ENCODE assay signal across 22 cellular contexts in the genomic region with DNA sequence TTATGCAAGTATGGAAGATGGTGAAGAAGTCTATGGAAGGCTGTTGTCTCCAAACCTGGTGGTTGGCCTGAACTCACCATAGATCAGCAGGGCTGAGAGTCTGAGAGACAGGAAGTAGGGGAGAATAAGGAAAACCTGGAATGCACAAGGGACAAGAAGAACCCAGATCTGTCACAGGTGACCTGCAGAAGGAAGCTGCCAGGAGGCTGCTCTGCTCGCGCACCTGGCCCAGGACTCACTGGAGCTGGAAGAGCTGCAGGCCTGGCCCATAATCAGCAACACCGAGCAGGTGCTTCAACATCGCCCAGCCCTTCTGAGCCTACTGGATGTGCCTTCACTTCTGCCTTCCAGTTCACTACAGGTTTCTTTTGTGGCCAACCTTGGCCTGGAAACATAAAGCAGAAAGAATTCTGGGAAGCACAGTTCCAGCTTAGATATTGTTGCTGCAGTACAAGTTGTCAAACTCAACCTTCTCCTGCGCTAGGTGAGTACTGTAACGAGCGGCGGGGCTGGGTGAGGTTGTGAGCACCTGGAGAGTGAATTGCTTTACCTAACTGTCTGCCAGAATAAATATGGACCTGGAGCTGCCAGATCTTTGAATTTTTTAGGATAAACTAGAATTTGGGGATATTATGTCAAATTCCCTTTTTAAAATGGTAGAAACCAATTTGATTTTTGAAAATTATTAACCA.
DNase-seq lines count a peak whose midpoint lies in the region; ATAC-seq and TF ChIP-seq lines count a peak whose summit lies in the region.
"Had no signal": no experiment of that assay in that cellular context is flagged by ENCODE, and none has a peak within 500 bp of the region (broad histone marks: within the 10 kb centered on the region; RNA-seq: fewer than 3 reads in every experiment).

No MANE protein-coding gene starts in this region.

- H3K79me1 ChIP-seq in mesenchymal stem cell (replicated peaks; ENCODE audit: low read length, poor library complexity, severe bottlenecking): no peaks in the 10 kb centered on the region

- H4K91ac ChIP-seq in mesenchymal stem cell (ENCODE audit: low read length): no peak overlapping the region

- H3K4me2 ChIP-seq in BLaER1 treated with 17β-estradiol and CSF1 and Interleukin-3, amounts not matched to agents 10 nM and 100 nM: peak overlapping the region in 8 of 11 experiments; percentile 15 to 53 (median 33); a peak in 11 of 22 replicates
- no peak overlapping the region for H3K4me2 ChIP-seq in mesenchymal stem cell (ENCODE audit: low read length, poor library complexity, severe bottlenecking)

- no peak overlapping the region for H3K4ac ChIP-seq in mesenchymal stem cell (ENCODE audit: low read depth in 1 of 2, low read length in 2 of 2)

- ATAC-seq in GM18517 (IDR thresholded peaks at IDR 0.05; ENCODE audit: unreplicated experiment): no peak
- ATAC-seq: activated CD8-positive, alpha-beta T cell treated with anti-CD3 and anti-CD28 coated beads, Interleukin-2, amount 10 ng/mL, durations not matched to agents 7 days and 5 days; HCT116; heart left ventricle; sciatic nerve had no signal

- no peak overlapping the region for H2BK15ac ChIP-seq in mesenchymal stem cell (ENCODE audit: low read depth, poor library complexity, severe bottlenecking)

- no peak for DNase-seq in HL-60 (ENCODE audit: low read depth in 1 of 2, low spot score in 1 of 2)
- no peak for DNase-seq in SJSA1 (ENCODE audit: low read depth in 1 of 2, low spot score in 2 of 2)
- DNase-seq in mesenchymal stem cell: no peak
- no peak for DNase-seq in NCI-H1694 (lab: John Stamatoyannopoulos, UW)
- DNase-seq in inferior parietal cortex (ENCODE audit: extremely low spot score): no peak
- DNase-seq in NCI-H2081 treated with DMSO at 0.1 percent for 48 hours (lab: John Stamatoyannopoulos, UW): no peak
- DNase-seq: activated CD4-positive, alpha-beta T cell treated with anti-CD3 and anti-CD28 coated beads for 1 hour; activated CD8-positive, alpha-beta T cell treated with anti-CD3 and anti-CD28 coated beads, Interleukin-2, amount 10 ng/mL, durations not matched to agents 7 days and 5 days; activated gamma-delta T cell treated with Interleukin-2 at 50 U/mL for 16 hours; adrenal gland; heart left ventricle; left ventricle myocardium inferior; NCI-H1105; NCI-H774; SIG-M5; stimulated activated CD4-positive, alpha-beta T cell treated with anti-CD3 and anti-CD28 coated beads, Interleukin-15, amount 100 ng/mL, for 24 hours had no signal

- H3K4me3 ChIP-seq in BLaER1 treated with 17β-estradiol and CSF1 and Interleukin-3, amounts not matched to agents 10 nM and 100 nM: no peak overlapping the region
- no peak overlapping the region for H3K4me3 ChIP-seq in HL-60 (replicated peaks; ENCODE audit: insufficient read depth, low read length)
- H3K4me3 ChIP-seq in SJSA1: no peak overlapping the region
- H3K4me3 ChIP-seq in mesenchymal stem cell (ENCODE audit: insufficient read depth in 1 of 2, low read depth in 1 of 2, low read length in 2 of 2): no peak overlapping the region
- H3K4me3 ChIP-seq: adrenal gland, breast epithelium, coronary artery, heart left ventricle, left ventricle myocardium inferior had no signal

- no peak overlapping the region for H3K27ac ChIP-seq in BLaER1 treated with 17β-estradiol and CSF1 and Interleukin-3, amounts not matched to agents 10 nM and 100 nM
- H3K27ac ChIP-seq in HL-60 (replicated peaks) (peak overlapping the region; percentile 75), SJSA1 (peak overlapping the region; percentile 91), mesenchymal stem cell (ENCODE audit: low read length, poor library complexity, severe bottlenecking) (peak overlapping the region; percentile 79)
- H3K27ac ChIP-seq: adrenal gland, breast epithelium, coronary artery, heart left ventricle, left ventricle myocardium inferior had no signal

- 92% methylated on average over 8 of the region's 8 CpGs for WGBS in mesenchymal stem cell

- no peaks in the 10 kb centered on the region for H3K36me3 ChIP-seq in BLaER1 treated with 17β-estradiol and CSF1 and Interleukin-3, amounts not matched to agents 10 nM and 100 nM
- no peaks in the 10 kb centered on the region for H3K36me3 ChIP-seq in SJSA1
- no peaks in the 10 kb centered on the region for H3K36me3 ChIP-seq in mesenchymal stem cell (ENCODE audit: control insufficient read depth in 1 of 2, insufficient read depth in 2 of 2, low read depth in 1 of 2, low read length in 2 of 2)
- H3K36me3 ChIP-seq: adrenal gland, breast epithelium, heart left ventricle, left ventricle myocardium inferior had no signal

- peak overlapping the region; percentile 91 for H2AK5ac ChIP-seq in mesenchymal stem cell (ENCODE audit: low read length, severe bottlenecking)

- H3K14ac ChIP-seq in mesenchymal stem cell (ENCODE audit: low read length in 2 of 2): no peak overlapping the region

- peak overlapping the region; percentile 61 for H2BK5ac ChIP-seq in mesenchymal stem cell (ENCODE audit: low read depth, low read length, poor library complexity, severe bottlenecking)

- H2BK120ac ChIP-seq in mesenchymal stem cell (ENCODE audit: low read depth, low read length): no peak overlapping the region

- H3K4me1 ChIP-seq in BLaER1 treated with 17β-estradiol and CSF1 and Interleukin-3, amounts not matched to agents 10 nM and 100 nM: peaks cover 33 to 52% (median 44%) of the 10 kb centered on the region in 10 experiments
- H3K4me1 ChIP-seq in SJSA1 (replicated peaks): peaks cover 62% of the 10 kb centered on the region
- peaks cover 14% of the 10 kb centered on the region for H3K4me1 ChIP-seq in mesenchymal stem cell (ENCODE audit: control insufficient read depth, insufficient read depth, low read depth, low read length)
- H3K4me1 ChIP-seq: adrenal gland, breast epithelium had no signal

- no peak overlapping the region for H3K9ac ChIP-seq in BLaER1 treated with 17β-estradiol and CSF1 and Interleukin-3, amounts not matched to agents 10 nM and 100 nM
- H3K9ac ChIP-seq in mesenchymal stem cell (ENCODE audit: low read length): no peak overlapping the region

- H3K9me3 ChIP-seq in BLaER1 treated with 17β-estradiol and CSF1 and Interleukin-3, amounts not matched to agents 10 nM and 100 nM (replicated peaks in 1 of 11): peaks cover 4 to 16% (median 11%) of the 10 kb centered on the region in 11 experiments; a peak in 20 of 22 replicates
- H3K9me3 ChIP-seq in SJSA1 (replicated peaks) (peaks cover 4% of the 10 kb centered on the region; the same call in 1 of the 2 replicates), mesenchymal stem cell (ENCODE audit: control insufficient read depth, low read length) (no peaks in the 10 kb centered on the region)
- H3K9me3 ChIP-seq: adrenal gland, breast epithelium had no signal

- H3K18ac ChIP-seq in mesenchymal stem cell (ENCODE audit: low read depth in 1 of 2, low read length in 2 of 2): no peak overlapping the region

- no peaks in the 10 kb centered on the region for H4K20me1 ChIP-seq in BLaER1 treated with 17β-estradiol and CSF1 and Interleukin-3, amounts not matched to agents 10 nM and 100 nM

- H3K23ac ChIP-seq in mesenchymal stem cell (ENCODE audit: low read length in 2 of 2): no peak overlapping the region

- no peak overlapping the region for H2BK12ac ChIP-seq in mesenchymal stem cell (ENCODE audit: low read length in 2 of 2)

- no peaks in the 10 kb centered on the region for H3K27me3 ChIP-seq in BLaER1 treated with 17β-estradiol and CSF1 and Interleukin-3, amounts not matched to agents 10 nM and 100 nM
- no peaks in the 10 kb centered on the region for H3K27me3 ChIP-seq in HL-60 (ENCODE audit: insufficient read depth, poor library complexity, severe bottlenecking)
- no peaks in the 10 kb centered on the region for H3K27me3 ChIP-seq in SJSA1 (replicated peaks)
- H3K27me3 ChIP-seq in mesenchymal stem cell (ENCODE audit: control insufficient read depth in 1 of 2, insufficient read depth in 1 of 2, low read length in 2 of 2): peaks cover 0 to 37% of the 10 kb centered on the region in 2 experiments
- H3K27me3 ChIP-seq: breast epithelium, heart left ventricle had no signal

- TF ChIP-seq CTCF in HL-60 (IDR thresholded peaks at IDR 0.05; ENCODE audit: insufficient read depth, low read length): no peak

- no peak overlapping the region for H2AFZ ChIP-seq in mesenchymal stem cell (ENCODE audit: low read depth, low read length)

- H4K8ac ChIP-seq in mesenchymal stem cell (ENCODE audit: low read length): no peak overlapping the region

Comparison
In these comparisons a context has a peak if more than half of its experiments do, and no peak if none do; other contexts are left out.
1. H3K27ac ChIP-seq: peak in HL-60 (single experiment), SJSA1 (single experiment) and mesenchymal stem cell (single experiment); none in BLaER1 treated with 17β-estradiol and CSF1 and Interleukin-3, amounts not matched to agents 10 nM and 100 nM (0 of 11).